In genomic region chr22:33659423-33659822, GRCh38 we compare ENCODE assay signal across 17 cellular contexts.
DNase-seq lines count a peak whose midpoint lies in the region; ATAC-seq and TF ChIP-seq lines count a peak whose summit lies in the region.
"Had no signal": no experiment of that assay in that cellular context is flagged by ENCODE, and none has a peak within 500 bp of the region (broad histone marks: within the 10 kb centered on the region; RNA-seq: fewer than 3 reads in every experiment).

No MANE protein-coding gene starts in this region.

- in situ Hi-C loops in ACHN (cut with HindIII; ENCODE audit: low pct_ligation_motif_present, low pct_unique_long_range_greater_than_20kb, low sequenced_read_pairs), result no loop called here

- TF ChIP-seq CTCF in left ventricle myocardium inferior (IDR thresholded peaks at IDR 0.05; ENCODE audit: borderline replicate concordance) (no peak), psoas muscle (IDR thresholded peaks at IDR 0.05) (no peak), uterus (IDR thresholded peaks at IDR 0.05) (no peak)

- H3K9me3 ChIP-seq in left ventricle myocardium inferior (replicated peaks) (no peaks in the 10 kb centered on the region), psoas muscle (no peaks in the 10 kb centered on the region), uterus (no peaks in the 10 kb centered on the region)
- H3K9me3 ChIP-seq: SJSA1 had no signal

- no peaks in the 10 kb centered on the region for H3K36me3 ChIP-seq in left ventricle myocardium inferior
- H3K36me3 ChIP-seq in psoas muscle (ENCODE audit: insufficient read depth in 1 of 2, low read depth in 1 of 2), result no peaks in the 10 kb centered on the region
- H3K36me3 ChIP-seq in uterus, result no peaks in the 10 kb centered on the region
- H3K36me3 ChIP-seq: SJSA1 had no signal

- no peak for TF ChIP-seq POLR2A in uterus (IDR thresholded peaks at IDR 0.05)

- H3K27ac ChIP-seq in left ventricle myocardium inferior (replicated peaks), result peak overlapping the region; percentile 69
- H3K27ac ChIP-seq in psoas muscle, result peak overlapping the region; percentile 32
- peak overlapping the region; percentile 43 to 47 for H3K27ac ChIP-seq in uterus
- H3K27ac ChIP-seq: SJSA1 had no signal

- intact Hi-C loops in left ventricle myocardium inferior (cut with micrococcal nuclease), result no loop called here
- intact Hi-C loops in psoas muscle (cut with DNase I), result no loop called here
- intact Hi-C loops in uterus (cut with DNase I; ENCODE audit: low total_unique reads), result no loop called here

- peak in 2 of 4 donors; percentile 27 to 37 for ATAC-seq in psoas muscle
- no peak for ATAC-seq in GM18873 (IDR thresholded peaks at IDR 0.05; ENCODE audit: low FRiP score, unreplicated experiment)
- ATAC-seq in GM21576 (IDR thresholded peaks at IDR 0.05; ENCODE audit: unreplicated experiment), result no peak

- DNase-seq in astrocyte of the hippocampus (ENCODE audit: low read depth, low spot score) (peak; percentile 9), left ventricle myocardium inferior (no peak), psoas muscle (no peak), uterus (peak; percentile 30 to 39), ACHN (no peak)
- DNase-seq: activated CD4-positive, alpha-beta T cell treated with anti-CD3 and anti-CD28 coated beads for 48 hours; activated naive CD4-positive, alpha-beta T cell treated with anti-CD3 and anti-CD28 coated beads for 36 hours; DMS79; effector CD8-positive, alpha-beta T cell; foreskin fibroblast; GOT3; NCI-H1417; NCI-H2171 treated with DMSO at 0.1 percent for 48 hours; T-helper 9 cell had no signal

- H3K4me3 ChIP-seq in left ventricle myocardium inferior (no peak overlapping the region), psoas muscle (no peak overlapping the region), uterus (no peak overlapping the region)
- H3K4me3 ChIP-seq: SJSA1 had no signal

- WGBS in psoas muscle, 3 donors, result 50 to 60% (median 51%) methylated on average over 2 of the region's 2 CpGs

- H3K4me1 ChIP-seq in left ventricle myocardium inferior (peaks cover 42% of the 10 kb centered on the region), psoas muscle (no peaks in the 10 kb centered on the region), uterus (peaks cover 0 to 20% of the 10 kb centered on the region in 2 donors)
- H3K4me1 ChIP-seq: SJSA1 had no signal

- no peaks in the 10 kb centered on the region for H3K27me3 ChIP-seq in left ventricle myocardium inferior (ENCODE audit: low read depth)
- H3K27me3 ChIP-seq in psoas muscle (ENCODE audit: insufficient read depth in 3 of 3, low read length in 2 of 3), result no peaks in the 10 kb centered on the region
- no peaks in the 10 kb centered on the region for H3K27me3 ChIP-seq in uterus
- H3K27me3 ChIP-seq: SJSA1 had no signal

Comparison
In these comparisons a context has a peak if more than half of its experiments do, and no peak if none do; other contexts are left out.
1. DNase-seq: peak in astrocyte of the hippocampus (single experiment) and uterus (2 of 2); none in left ventricle myocardium inferior (single experiment), psoas muscle (0 of 2) and ACHN (single experiment).
2. Peak in every context shown above with its lines, with median percentiles within 50 percentile points of each other: H3K27ac ChIP-seq.